In the genomic region with DNA sequence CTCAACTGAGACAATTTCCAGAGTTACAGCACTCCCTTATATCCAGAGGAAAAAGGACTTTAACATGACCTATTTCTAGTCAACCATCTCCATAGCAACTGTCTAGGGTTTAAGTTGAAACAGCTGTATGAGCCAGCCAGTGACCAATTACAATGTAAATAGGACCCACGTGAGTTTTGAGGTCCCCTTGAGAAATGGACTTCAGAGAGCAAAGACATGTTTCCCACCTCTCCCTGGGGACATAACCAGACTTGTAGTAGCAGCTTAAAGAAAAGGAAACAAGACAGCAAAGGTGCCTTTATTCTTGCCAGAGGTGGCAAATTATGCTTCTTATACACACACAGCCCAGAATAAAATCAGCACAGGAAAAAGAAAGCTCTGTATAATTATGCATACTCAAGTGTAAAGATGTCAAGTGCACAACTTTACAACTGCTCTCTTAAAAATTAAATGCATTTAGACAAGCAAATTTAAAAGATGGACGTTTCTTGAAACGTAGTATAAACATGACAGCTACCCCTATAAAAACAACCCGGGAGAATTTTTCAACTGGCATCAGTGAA, we compare ENCODE assay signal across 1 cellular context.
TF ChIP-seq lines count a peak whose summit lies in the region.

No MANE protein-coding gene starts in this region.

TF ChIP-seq in GM12878, 131 proteins besides CTCF, POLR2A, EP300 and RAD21 (continued from another document):
- TF ChIP-seq, protein P1, sequence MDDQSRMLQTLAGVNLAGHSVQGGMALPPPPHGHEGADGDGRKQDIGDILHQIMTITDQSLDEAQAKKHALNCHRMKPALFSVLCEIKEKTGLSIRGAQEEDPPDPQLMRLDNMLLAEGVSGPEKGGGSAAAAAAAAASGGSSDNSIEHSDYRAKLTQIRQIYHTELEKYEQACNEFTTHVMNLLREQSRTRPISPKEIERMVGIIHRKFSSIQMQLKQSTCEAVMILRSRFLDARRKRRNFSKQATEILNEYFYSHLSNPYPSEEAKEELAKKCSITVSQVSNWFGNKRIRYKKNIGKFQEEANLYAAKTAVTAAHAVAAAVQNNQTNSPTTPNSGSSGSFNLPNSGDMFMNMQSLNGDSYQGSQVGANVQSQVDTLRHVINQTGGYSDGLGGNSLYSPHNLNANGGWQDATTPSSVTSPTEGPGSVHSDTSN (IDR thresholded peaks at IDR 0.05; ENCODE audit: insufficient replicate concordance, low read depth, low read length): no peak
- TF ChIP-seq, protein P2, sequence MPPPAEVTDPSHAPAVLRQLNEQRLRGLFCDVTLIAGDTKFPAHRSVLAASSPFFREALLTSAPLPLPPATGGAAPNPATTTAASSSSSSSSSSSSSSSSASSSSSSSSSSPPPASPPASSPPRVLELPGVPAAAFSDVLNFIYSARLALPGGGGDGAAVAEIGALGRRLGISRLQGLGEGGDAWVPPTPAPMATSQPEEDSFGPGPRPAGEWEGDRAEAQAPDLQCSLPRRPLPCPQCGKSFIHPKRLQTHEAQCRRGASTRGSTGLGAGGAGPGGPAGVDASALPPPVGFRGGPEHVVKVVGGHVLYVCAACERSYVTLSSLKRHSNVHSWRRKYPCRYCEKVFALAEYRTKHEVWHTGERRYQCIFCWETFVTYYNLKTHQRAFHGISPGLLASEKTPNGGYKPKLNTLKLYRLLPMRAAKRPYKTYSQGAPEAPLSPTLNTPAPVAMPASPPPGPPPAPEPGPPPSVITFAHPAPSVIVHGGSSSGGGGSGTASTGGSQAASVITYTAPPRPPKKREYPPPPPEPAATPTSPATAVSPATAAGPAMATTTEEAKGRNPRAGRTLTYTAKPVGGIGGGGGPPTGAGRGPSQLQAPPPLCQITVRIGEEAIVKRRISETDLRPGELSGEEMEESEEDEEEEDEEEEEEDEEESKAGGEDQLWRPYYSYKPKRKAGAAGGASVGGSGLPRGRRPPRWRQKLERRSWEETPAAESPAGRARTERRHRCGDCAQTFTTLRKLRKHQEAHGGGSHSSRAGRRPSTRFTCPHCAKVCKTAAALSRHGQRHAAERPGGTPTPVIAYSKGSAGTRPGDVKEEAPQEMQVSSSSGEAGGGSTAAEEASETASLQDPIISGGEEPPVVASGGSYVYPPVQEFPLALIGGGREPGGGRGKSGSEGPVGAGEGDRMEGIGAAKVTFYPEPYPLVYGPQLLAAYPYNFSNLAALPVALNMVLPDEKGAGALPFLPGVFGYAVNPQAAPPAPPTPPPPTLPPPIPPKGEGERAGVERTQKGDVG (CRISPR knock-in tag; IDR thresholded peaks at IDR 0.05): no peak
- TF ChIP-seq RBBP5 (conservative IDR thresholded peaks at IDR 0.05) (no peak), HDAC2 (IDR thresholded peaks at IDR 0.05) (no peak), SREBF1 (IDR thresholded peaks at IDR 0.05; ENCODE audit: low read length) (no peak), KAT2A (conservative IDR thresholded peaks at IDR 0.05; ENCODE audit: control insufficient read depth, low read depth, low read length) (no peak), POLR2AphosphoS5 (IDR thresholded peaks at IDR 0.05; ENCODE audit: low read length) (no peak), MEF2B (IDR thresholded peaks at IDR 0.05; ENCODE audit: partially characterized antibody, poor library complexity, severe bottlenecking) (peak; percentile 99), TAF1 (IDR thresholded peaks at IDR 0.05; ENCODE audit: borderline replicate concordance, low read depth, low read length) (no peak), SUPT20H (IDR thresholded peaks at IDR 0.05; ENCODE audit: borderline replicate concordance, control insufficient read depth, low read depth, low read length) (no peak), RCOR1 (conservative IDR thresholded peaks at IDR 0.05; ENCODE audit: low read depth, low read length) (no peak)
- TF ChIP-seq, protein P3, sequence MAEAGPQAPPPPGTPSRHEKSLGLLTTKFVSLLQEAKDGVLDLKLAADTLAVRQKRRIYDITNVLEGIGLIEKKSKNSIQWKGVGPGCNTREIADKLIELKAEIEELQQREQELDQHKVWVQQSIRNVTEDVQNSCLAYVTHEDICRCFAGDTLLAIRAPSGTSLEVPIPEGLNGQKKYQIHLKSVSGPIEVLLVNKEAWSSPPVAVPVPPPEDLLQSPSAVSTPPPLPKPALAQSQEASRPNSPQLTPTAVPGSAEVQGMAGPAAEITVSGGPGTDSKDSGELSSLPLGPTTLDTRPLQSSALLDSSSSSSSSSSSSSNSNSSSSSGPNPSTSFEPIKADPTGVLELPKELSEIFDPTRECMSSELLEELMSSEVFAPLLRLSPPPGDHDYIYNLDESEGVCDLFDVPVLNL (IDR thresholded peaks at IDR 0.05; ENCODE audit: low read depth, low read length): no peak
- TF ChIP-seq, protein P4, sequence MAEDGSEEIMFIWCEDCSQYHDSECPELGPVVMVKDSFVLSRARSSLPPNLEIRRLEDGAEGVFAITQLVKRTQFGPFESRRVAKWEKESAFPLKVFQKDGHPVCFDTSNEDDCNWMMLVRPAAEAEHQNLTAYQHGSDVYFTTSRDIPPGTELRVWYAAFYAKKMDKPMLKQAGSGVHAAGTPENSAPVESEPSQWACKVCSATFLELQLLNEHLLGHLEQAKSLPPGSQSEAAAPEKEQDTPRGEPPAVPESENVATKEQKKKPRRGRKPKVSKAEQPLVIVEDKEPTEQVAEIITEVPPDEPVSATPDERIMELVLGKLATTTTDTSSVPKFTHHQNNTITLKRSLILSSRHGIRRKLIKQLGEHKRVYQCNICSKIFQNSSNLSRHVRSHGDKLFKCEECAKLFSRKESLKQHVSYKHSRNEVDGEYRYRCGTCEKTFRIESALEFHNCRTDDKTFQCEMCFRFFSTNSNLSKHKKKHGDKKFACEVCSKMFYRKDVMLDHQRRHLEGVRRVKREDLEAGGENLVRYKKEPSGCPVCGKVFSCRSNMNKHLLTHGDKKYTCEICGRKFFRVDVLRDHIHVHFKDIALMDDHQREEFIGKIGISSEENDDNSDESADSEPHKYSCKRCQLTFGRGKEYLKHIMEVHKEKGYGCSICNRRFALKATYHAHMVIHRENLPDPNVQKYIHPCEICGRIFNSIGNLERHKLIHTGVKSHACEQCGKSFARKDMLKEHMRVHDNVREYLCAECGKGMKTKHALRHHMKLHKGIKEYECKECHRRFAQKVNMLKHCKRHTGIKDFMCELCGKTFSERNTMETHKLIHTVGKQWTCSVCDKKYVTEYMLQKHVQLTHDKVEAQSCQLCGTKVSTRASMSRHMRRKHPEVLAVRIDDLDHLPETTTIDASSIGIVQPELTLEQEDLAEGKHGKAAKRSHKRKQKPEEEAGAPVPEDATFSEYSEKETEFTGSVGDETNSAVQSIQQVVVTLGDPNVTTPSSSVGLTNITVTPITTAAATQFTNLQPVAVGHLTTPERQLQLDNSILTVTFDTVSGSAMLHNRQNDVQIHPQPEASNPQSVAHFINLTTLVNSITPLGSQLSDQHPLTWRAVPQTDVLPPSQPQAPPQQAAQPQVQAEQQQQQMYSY (CRISPR knock-in tag; IDR thresholded peaks at IDR 0.05): no peak
TF ChIP-seq in GM12878: peak in this region for 29.
